Comparison of ENCODE assay signal across 9 cellular contexts in the genomic region with DNA sequence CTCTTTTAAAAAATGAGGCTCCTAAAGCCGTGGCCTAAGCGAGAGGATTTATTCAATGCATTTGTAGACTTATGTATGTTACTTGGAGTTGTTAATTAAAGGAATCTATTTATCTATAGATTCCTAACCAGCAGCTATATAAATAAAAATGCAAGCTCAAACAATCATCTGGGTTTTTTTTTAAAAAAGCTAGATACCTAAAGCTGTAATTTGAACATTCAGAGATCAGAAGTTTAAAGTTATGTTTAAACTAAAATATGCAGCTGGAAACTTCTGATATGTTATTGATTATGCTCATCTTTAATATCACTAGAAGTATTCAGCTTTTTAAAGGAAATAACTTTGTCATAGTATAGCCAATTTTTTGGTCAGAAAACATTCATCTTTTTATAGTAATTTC. TPM values are rescaled to one million over a fixed set of nuclear protein-coding genes. Genes with fewer than 3 reads are reported as not detected.
DNase-seq lines count a peak whose midpoint lies in the region; ATAC-seq and TF ChIP-seq lines count a peak whose summit lies in the region.
"Had no signal": no experiment of that assay in that cellular context is flagged by ENCODE, and none has a peak within 500 bp of the region (broad histone marks: within the 10 kb centered on the region; RNA-seq: fewer than 3 reads in every experiment).

No MANE protein-coding gene starts in this region.

- intact Hi-C loops in mammary epithelial cell (cut with micrococcal nuclease), result loop anchor here (1.0 to 2.0 kb wide), 4 partner anchors 59 to 1404 kb away; no protein-coding TSS in a partner anchor
- intact Hi-C loops in lower leg skin (cut with DNase I; ENCODE audit: low total_unique reads), result loop anchor here (5.0 kb wide), 1 partner anchor 141 kb away; no protein-coding TSS in a partner anchor

- H3K4me3 ChIP-seq in KMS-11 (IDR thresholded peaks at IDR 0.05; ENCODE audit: insufficient read depth, low read depth, low read length) (no peak overlapping the region), mammary epithelial cell (replicated peaks in 1 of 3; ENCODE audit: insufficient read depth in 1 of 3, low read depth in 2 of 3, low read length in 3 of 3) (peak overlapping the region; percentile 90 to 97 (median 97)), lower leg skin (ENCODE audit: low read depth, poor library complexity, severe bottlenecking) (peak overlapping the region; percentile 30)

- 27% methylated on average over 2 of the region's 2 CpGs for WGBS in mammary epithelial cell (ENCODE audit: low coverage, missing lambda C conversion rate)
- WGBS in lower leg skin, 2 donors, result 0 to 6% methylated on average over 2 of the region's 2 CpGs

- H2AFZ ChIP-seq in KMS-11 (ENCODE audit: low read depth) (peak overlapping the region; percentile 98), mammary epithelial cell (ENCODE audit: low read depth, low read length) (peak overlapping the region; percentile 97)

- DNase-seq in mammary epithelial cell (no peak), lower leg skin (ENCODE audit: low spot score in 2 of 2) (no peak), substantia nigra (lab: John Stamatoyannopoulos, UW) (no peak), HPDE6-E6E7 (ENCODE audit: extremely low spot score) (no peak), NCI-H187 treated with DMSO at 0.1 percent for 48 hours (lab: John Stamatoyannopoulos, UW) (no peak)
- DNase-seq: activated naive CD4-positive, alpha-beta T cell treated with anti-CD3 and anti-CD28 coated beads, Interleukin-2, amount 50 U/mL, for 16 hours had no signal

- no peak for TF ChIP-seq POLR2A in lower leg skin (IDR thresholded peaks at IDR 0.05)

- peaks cover 41% of the 10 kb centered on the region for H3K79me2 ChIP-seq in KMS-11 (ENCODE audit: insufficient read depth, low read depth)
- H3K79me2 ChIP-seq in mammary epithelial cell (ENCODE audit: insufficient read depth, low read length), result peaks cover 8% of the 10 kb centered on the region

- dilution Hi-C loops in mammary epithelial cell (cut with HindIII; ENCODE audit: low sequenced_read_pairs), result loop anchor here (25.0 kb wide), 1 partner anchor 776 kb away; no protein-coding TSS in a partner anchor

- CTCF ChIA-PET in mammary epithelial cell (lab: Charles Lee; ENCODE audit: low non-redundant PET), result no interaction called here

- ATAC-seq in GM21515 (IDR thresholded peaks at IDR 0.05; ENCODE audit: unreplicated experiment) (no peak), HG02642 (IDR thresholded peaks at IDR 0.05; ENCODE audit: poor library complexity, unreplicated experiment) (no peak)

- peaks cover 12% of the 10 kb centered on the region for H3K4me1 ChIP-seq in KMS-11 (ENCODE audit: low read depth, poor library complexity, severe bottlenecking)
- peaks cover 11% of the 10 kb centered on the region for H3K4me1 ChIP-seq in mammary epithelial cell (ENCODE audit: insufficient read depth, low read length)

- BruUV-seq in mammary epithelial cell (replicated peaks; lab: Mats Ljungman, UMichigan), result no TSS peak

- H3K4me2 ChIP-seq in KMS-11, result peak overlapping the region; percentile 94
- peak overlapping the region; percentile 98 for H3K4me2 ChIP-seq in mammary epithelial cell (ENCODE audit: insufficient read depth, low read depth, low read length)

- H3K9ac ChIP-seq in KMS-11, result peak overlapping the region; percentile 92
- H3K9ac ChIP-seq in mammary epithelial cell (ENCODE audit: insufficient read depth, low read length), result peak overlapping the region; percentile 70

- H3K27me3 ChIP-seq in KMS-11 (ENCODE audit: insufficient read depth, low read depth) (no peaks in the 10 kb centered on the region), mammary epithelial cell (ENCODE audit: insufficient read depth, low read length) (no peaks in the 10 kb centered on the region)

- H4K20me1 ChIP-seq in KMS-11 (ENCODE audit: insufficient read depth), result no peaks in the 10 kb centered on the region
- no peaks in the 10 kb centered on the region for H4K20me1 ChIP-seq in mammary epithelial cell (ENCODE audit: insufficient read depth, low read length)

- H3K36me3 ChIP-seq in KMS-11 (ENCODE audit: insufficient read depth), result no peaks in the 10 kb centered on the region
- H3K36me3 ChIP-seq in mammary epithelial cell (ENCODE audit: insufficient read depth, low read length), result no peaks in the 10 kb centered on the region

- H3K27ac ChIP-seq in KMS-11 (peak overlapping the region; percentile 94), mammary epithelial cell (ENCODE audit: insufficient read depth, low read depth, low read length) (peak overlapping the region; percentile 62), substantia nigra (ENCODE audit: low read depth, low read length, poor library complexity, severe bottlenecking) (peak overlapping the region; percentile 89)

- in situ Hi-C loops in mammary epithelial cell (cut with MboI; ENCODE audit: low sequenced_read_pairs in 2 of 2), result loop anchor here (10.0 to 25.0 kb wide), 8 partner anchors 59 to 1601 kb away; no protein-coding TSS in a partner anchor

- H3K9me3 ChIP-seq in mammary epithelial cell (replicated peaks; ENCODE audit: insufficient read depth, low read length), result no peaks in the 10 kb centered on the region

- TF ChIP-seq CTCF in KMS-11 (conservative IDR thresholded peaks at IDR 0.05; ENCODE audit: low read depth, low read length), result no peak
- TF ChIP-seq CTCF in mammary epithelial cell (conservative IDR thresholded peaks at IDR 0.05 in 1 of 2, IDR thresholded peaks at IDR 0.05 in 1 of 2; ENCODE audit: extremely low read depth in 1 of 2, insufficient read depth in 1 of 2, low read depth in 1 of 2, low read length in 2 of 2), result no peak
- TF ChIP-seq CTCF in lower leg skin (IDR thresholded peaks at IDR 0.05), result no peak

RNA-seq across cellular contexts. Expression of gene MEIS1, which starts 1.0 kb away (rescaled TPM):
- 1 to 10 TPM; 4.3 to 4.4 TPM for total RNA-seq in mammary epithelial cell
- polyA plus RNA-seq in mammary epithelial cell, result 2.0 TPM
- polyA minus RNA-seq in mammary epithelial cell, result 8.0 TPM
- 10 to 100 TPM in 3 of 4 donors, 1 to 10 TPM in 1; 9.2 to 22.6 (median 18.8) TPM for total RNA-seq in lower leg skin
